Comparison of ENCODE assay signal across 8 cellular contexts in the genomic region with DNA sequence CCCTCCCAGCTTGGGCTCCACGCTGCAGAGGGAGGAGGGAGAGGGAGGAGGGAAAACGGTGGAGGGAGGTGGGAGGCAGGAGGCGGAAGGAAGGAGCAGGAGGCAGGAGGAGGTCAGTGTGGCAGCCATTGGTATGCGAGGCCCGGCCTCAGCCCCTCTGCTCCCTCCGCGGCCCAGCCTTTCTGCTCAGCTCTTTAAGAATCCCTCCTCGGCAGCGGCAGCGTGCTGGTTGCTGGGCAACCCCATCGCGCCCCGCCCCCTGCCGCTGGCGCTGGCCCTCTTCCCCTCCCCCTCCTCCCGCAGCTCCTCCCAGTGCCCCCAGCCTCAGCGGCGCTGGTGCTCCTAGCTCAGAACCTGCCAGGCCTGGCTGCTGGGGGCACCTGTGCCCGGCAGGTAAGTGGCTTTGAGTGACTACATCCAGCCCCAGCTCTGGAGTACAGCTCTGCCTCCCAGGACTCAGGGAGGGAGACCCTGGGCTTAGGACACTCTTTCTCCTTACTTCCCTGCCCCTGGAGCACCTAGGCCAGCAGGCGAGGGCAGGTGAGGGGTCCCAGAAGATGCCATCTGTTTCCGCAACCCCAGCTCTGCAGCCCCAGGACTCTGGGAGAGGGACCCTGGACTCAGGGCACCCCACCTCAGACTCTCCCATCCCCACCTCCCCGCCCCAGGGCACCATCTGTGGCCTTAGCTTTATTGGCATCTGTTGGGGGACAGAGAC. TPM values are rescaled to one million over a fixed set of nuclear protein-coding genes. Genes with fewer than 3 reads are reported as not detected.
DNase-seq lines count a peak whose midpoint lies in the region; ATAC-seq and TF ChIP-seq lines count a peak whose summit lies in the region.

No MANE protein-coding gene starts in this region.

- H3K4me3 ChIP-seq in A673 (ENCODE audit: low read depth, low read length, poor library complexity, severe bottlenecking), result no peak overlapping the region
- no peak overlapping the region for H3K4me3 ChIP-seq in GM23248
- no peak overlapping the region for H3K4me3 ChIP-seq in brain microvascular endothelial cell (ENCODE audit: low read depth, low read length)

- H3K79me2 ChIP-seq in GM23248 (ENCODE audit: insufficient read depth), result no peaks in the 10 kb centered on the region

- WGBS in GM23248 (ENCODE audit: low coverage in 1 of 2, low lambda C conversion rate in 2 of 2, missing lambda C conversion rate in 2 of 2), 2 experiments, result 20 to 29% methylated on average over 10 to 20 of the region's 22 CpGs

- no peak overlapping the region for H3K4me3 Mint-ChIP-seq in glutamatergic neuron (ENCODE audit: unreplicated experiment)
- no peak overlapping the region for H3K4me3 Mint-ChIP-seq in T-helper 2 cell treated with Interferon-gamma antibody and Interleukin-4, amounts not matched to agents 5 μg/mL and 100 μg/mL, for 36 hours

- peaks cover 19% of the 10 kb centered on the region for H3K4me1 Mint-ChIP-seq in glutamatergic neuron (ENCODE audit: low read depth, unreplicated experiment)
- H3K4me1 Mint-ChIP-seq in T-helper 2 cell treated with Interferon-gamma antibody and Interleukin-4, amounts not matched to agents 5 μg/mL and 100 μg/mL, for 36 hours (ENCODE audit: low read depth), result no peaks in the 10 kb centered on the region

- no peak for TF ChIP-seq CTCF in A673 (conservative IDR thresholded peaks at IDR 0.05; ENCODE audit: low read depth, low read length)
- no peak for TF ChIP-seq CTCF in glutamatergic neuron (IDR thresholded peaks at IDR 0.05; ENCODE audit: partially characterized antibody, unreplicated experiment)
- TF ChIP-seq CTCF in foreskin keratinocyte (conservative IDR thresholded peaks at IDR 0.05), result no peak
- TF ChIP-seq CTCF in brain microvascular endothelial cell (IDR thresholded peaks at IDR 0.05; ENCODE audit: low read depth, low read length, missing control alignments), result no peak

- peak; percentile 67 for DNase-seq in A673 (ENCODE audit: low spot score)
- DNase-seq in GM23248, result peak; percentile 17
- DNase-seq in NCI-H82 (lab: John Stamatoyannopoulos, UW), result peak; percentile 74
- DNase-seq in glutamatergic neuron, result peak; percentile 84
- DNase-seq in foreskin keratinocyte, result no peak
- DNase-seq in brain microvascular endothelial cell, result no peak
- DNase-seq in T-helper 2 cell treated with Interferon-gamma antibody and Interleukin-4, amounts not matched to agents 5 μg/mL and 100 μg/mL, for 36 hours (ENCODE audit: low spot score), result no peak

- H4K20me1 ChIP-seq in GM23248 (ENCODE audit: insufficient read depth), result no peaks in the 10 kb centered on the region

- no peaks in the 10 kb centered on the region for H3K36me3 ChIP-seq in A673 (ENCODE audit: insufficient read depth, low read length, poor library complexity, severe bottlenecking)
- H3K36me3 ChIP-seq in GM23248 (ENCODE audit: low read depth), result no peaks in the 10 kb centered on the region
- H3K36me3 ChIP-seq in brain microvascular endothelial cell (replicated peaks), result no peaks in the 10 kb centered on the region

- ATAC-seq in foreskin keratinocyte, result no peak
- no peak for ATAC-seq in HG03520 (IDR thresholded peaks at IDR 0.05; ENCODE audit: unreplicated experiment)

- no peak overlapping the region for H3K4me2 ChIP-seq in GM23248 (ENCODE audit: unreplicated experiment)

- H3K9me3 ChIP-seq in A673 (ENCODE audit: low read depth, low read length, poor library complexity, severe bottlenecking), result no peaks in the 10 kb centered on the region
- H3K9me3 ChIP-seq in GM23248 (ENCODE audit: low read depth), result no peaks in the 10 kb centered on the region

- no TSS peak for BruUV-seq in A673 (replicated peaks; lab: Mats Ljungman, UMichigan)

- H2AFZ ChIP-seq in GM23248, result no peak overlapping the region

- H3K27ac ChIP-seq in A673 (ENCODE audit: low read depth, low read length, poor library complexity, severe bottlenecking), result no peak overlapping the region
- no peak overlapping the region for H3K27ac ChIP-seq in GM23248
- H3K27ac ChIP-seq in foreskin keratinocyte, result no peak overlapping the region
- no peak overlapping the region for H3K27ac ChIP-seq in brain microvascular endothelial cell

- no peaks in the 10 kb centered on the region for H3K9me2 ChIP-seq in GM23248 (ENCODE audit: insufficient read depth)

- POLR2A ChIA-PET in A673 (lab: Charles Lee; ENCODE audit: low non-redundant PET), result no interaction called here

- H3F3A ChIP-seq in GM23248 (ENCODE audit: insufficient read depth), result no peaks in the 10 kb centered on the region

- intact Hi-C loops in A673 (cut with micrococcal nuclease; ENCODE audit: unreplicated experiment), result no loop called here

- H3K4me1 ChIP-seq in A673 (ENCODE audit: insufficient read depth, low read length, poor library complexity, severe bottlenecking) (peaks cover 11% of the 10 kb centered on the region), GM23248 (ENCODE audit: insufficient read depth) (no peaks in the 10 kb centered on the region), foreskin keratinocyte (no peaks in the 10 kb centered on the region)

- no peaks in the 10 kb centered on the region for H3K36me3 Mint-ChIP-seq in glutamatergic neuron (ENCODE audit: unreplicated experiment)
- H3K36me3 Mint-ChIP-seq in T-helper 2 cell treated with Interferon-gamma antibody and Interleukin-4, amounts not matched to agents 5 μg/mL and 100 μg/mL, for 36 hours (ENCODE audit: low read depth), result no peaks in the 10 kb centered on the region

- H3K9me3 Mint-ChIP-seq in glutamatergic neuron (ENCODE audit: unreplicated experiment), result peaks cover 12% of the 10 kb centered on the region
- H3K9me3 Mint-ChIP-seq in T-helper 2 cell treated with Interferon-gamma antibody and Interleukin-4, amounts not matched to agents 5 μg/mL and 100 μg/mL, for 36 hours, result no peaks in the 10 kb centered on the region

- CTCF ChIA-PET in A673 (lab: Charles Lee), result interaction anchor here (0.6 kb wide), 2 partner anchors 10 to 37 kb away, joined by 3 to 6 read pairs; no protein-coding TSS in a partner anchor

- no peak overlapping the region for H3K27ac Mint-ChIP-seq in glutamatergic neuron (ENCODE audit: unreplicated experiment)
- H3K27ac Mint-ChIP-seq in T-helper 2 cell treated with Interferon-gamma antibody and Interleukin-4, amounts not matched to agents 5 μg/mL and 100 μg/mL, for 36 hours, result no peak overlapping the region

- no peak overlapping the region for H3K9ac ChIP-seq in GM23248

- H3K27me3 ChIP-seq in A673 (replicated peaks; ENCODE audit: insufficient read depth, low read depth, low read length, poor library complexity), result no peaks in the 10 kb centered on the region
- no peaks in the 10 kb centered on the region; the same call in 1 of the 2 replicates for H3K27me3 ChIP-seq in GM23248 (replicated peaks; ENCODE audit: insufficient read depth)
- H3K27me3 ChIP-seq in foreskin keratinocyte, result peaks cover 62% of the 10 kb centered on the region
- no peaks in the 10 kb centered on the region for H3K27me3 ChIP-seq in brain microvascular endothelial cell (replicated peaks)

- H3K27me3 Mint-ChIP-seq in glutamatergic neuron (ENCODE audit: unreplicated experiment), result peaks cover 16% of the 10 kb centered on the region
- peaks cover 11% of the 10 kb centered on the region for H3K27me3 Mint-ChIP-seq in T-helper 2 cell treated with Interferon-gamma antibody and Interleukin-4, amounts not matched to agents 5 μg/mL and 100 μg/mL, for 36 hours (ENCODE audit: low read depth)

- in situ Hi-C loops in GM23248 (cut with MboI), result no loop called here
- in situ Hi-C loops in brain microvascular endothelial cell (cut with HindIII; ENCODE audit: low pct_ligation_motif_present, low sequenced_read_pairs), result no loop called here

RNA-seq across cellular contexts. Expression of a gene that starts 7.2 kb away (rescaled TPM):
- 0.45 and 1.9 TPM in 2 replicates for total RNA-seq in A673 (2021)
- 0.22 TPM in 1 of 2 replicates, not detected in the other for total RNA-seq in GM23248 (2014; rRNA removed; shearing (Covaris generic))
- polyA plus RNA-seq in GM23248 (2016; fragmentation: Nextera tagmentation; extraction: Ambion mirVana), result 0.09 TPM in 1 of 2 replicates, not detected in the other
- 3.7 TPM for total RNA-seq in glutamatergic neuron (ENCODE audit: unreplicated experiment)
- total RNA-seq in foreskin keratinocyte, result not detected in 2 replicates
- not detected in 2 replicates for polyA plus RNA-seq in foreskin keratinocyte

RNA-seq across cellular contexts. Expression of a gene that starts 42.3 kb away (rescaled TPM):
- total RNA-seq in A673 (2021) (136 and 140 TPM in 2 replicates), glutamatergic neuron (ENCODE audit: unreplicated experiment) (126 TPM), foreskin keratinocyte (84.2 and 95.6 TPM in 2 replicates)
- 35.5 and 48.3 TPM in 2 replicates for total RNA-seq in GM23248 (2014; rRNA removed; shearing (Covaris generic))
- polyA plus RNA-seq in GM23248 (2016; fragmentation: Nextera tagmentation; extraction: Ambion mirVana) (123 and 130 TPM in 2 replicates), foreskin keratinocyte (183 and 187 TPM in 2 replicates)

RNA-seq across cellular contexts. Expression of a gene that starts 54.1 kb away (rescaled TPM):
- total RNA-seq in A673 (2021), result 615 and 652 TPM in 2 replicates
- total RNA-seq in GM23248 (2014; rRNA removed; shearing (Covaris generic)), result 358 and 388 TPM in 2 replicates
- 397 and 417 TPM in 2 replicates for polyA plus RNA-seq in GM23248 (2016; fragmentation: Nextera tagmentation; extraction: Ambion mirVana)
- total RNA-seq in glutamatergic neuron (ENCODE audit: unreplicated experiment), result 289 TPM
- total RNA-seq in foreskin keratinocyte, result 648 and 658 TPM in 2 replicates
- 995 and 998 TPM in 2 replicates for polyA plus RNA-seq in foreskin keratinocyte

Comparison
In these comparisons a context has a peak if more than half of its experiments do, and no peak if none do; other contexts are left out.
1. DNase-seq: peak in A673 (single experiment), GM23248 (single experiment), NCI-H82 (single experiment) and glutamatergic neuron (single experiment); none in foreskin keratinocyte (0 of 2), brain microvascular endothelial cell (single experiment) and T-helper 2 cell treated with Interferon-gamma antibody and Interleukin-4, amounts not matched to agents 5 μg/mL and 100 μg/mL, for 36 hours (single experiment).